ENCODE assay signal across 8 cellular contexts in the genomic region with DNA sequence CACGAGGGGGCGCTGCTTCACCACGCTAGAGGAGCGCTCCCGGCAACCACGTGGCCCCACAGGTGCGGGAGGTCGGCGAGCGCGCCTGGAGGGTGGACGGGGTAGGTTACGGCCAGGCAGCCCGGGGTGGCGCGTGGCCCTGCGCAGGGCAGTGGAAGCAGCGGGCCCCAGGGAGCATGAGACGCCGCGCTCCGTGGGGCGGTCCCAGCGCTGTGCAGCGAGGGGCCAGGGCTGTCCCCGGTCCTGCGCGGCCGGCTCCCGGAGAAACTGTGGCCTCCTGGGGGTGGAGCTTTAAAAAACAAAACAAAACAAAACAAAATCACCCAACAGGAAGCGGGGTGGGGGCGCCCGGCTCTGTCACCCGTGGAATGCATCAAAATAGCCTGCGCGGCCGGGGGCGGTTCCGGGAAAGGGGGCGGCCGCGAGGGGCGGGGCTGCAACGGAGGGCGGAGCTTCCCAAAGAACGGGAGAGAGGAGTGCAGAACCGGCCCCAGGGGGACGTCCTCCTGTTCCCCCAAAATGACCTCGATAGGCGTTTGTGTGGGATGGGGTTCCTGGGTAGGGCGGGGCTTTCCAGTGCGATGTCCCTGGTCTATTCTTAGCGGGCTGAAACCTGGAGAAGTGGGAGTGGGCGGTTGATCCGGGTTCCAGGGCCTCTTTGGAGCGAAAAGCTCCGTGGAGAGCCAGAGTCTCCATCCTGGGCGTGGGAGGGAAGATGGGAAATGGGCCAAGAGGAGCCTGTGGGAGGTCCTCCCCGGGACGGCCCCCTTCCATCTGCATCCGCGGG. TPM values are rescaled to one million over a fixed set of nuclear protein-coding genes. Genes with fewer than 3 reads are reported as not detected.
DNase-seq lines count a peak whose midpoint lies in the region; ATAC-seq and TF ChIP-seq lines count a peak whose summit lies in the region.

No MANE protein-coding gene starts in this region.

- peak overlapping the region; percentile 84 for H3K4me3 ChIP-seq in ACC112 (ENCODE audit: low read depth, low read length)
- H3K4me3 ChIP-seq in kidney epithelial cell (ENCODE audit: low read depth, low read length), result peak overlapping the region; percentile 48

- H3K27ac ChIP-seq in ACC112 (ENCODE audit: low read depth, low read length), result peak overlapping the region; percentile 19; the same call in 1 of the 2 replicates

- no peaks in the 10 kb centered on the region for H3K79me2 ChIP-seq in ACC112 (ENCODE audit: control insufficient read depth, insufficient read depth, low read length, unreplicated experiment)

- TF ChIP-seq CTCF in kidney epithelial cell (IDR thresholded peaks at IDR 0.05; ENCODE audit: insufficient read depth, low read length, poor library complexity, severe bottlenecking), result peak; percentile 89

- H3K36me3 Mint-ChIP-seq in central memory CD8-positive, alpha-beta T cell (ENCODE audit: insufficient read depth), result peaks cover 1% of the 10 kb centered on the region

- peaks cover 14% of the 10 kb centered on the region for H3K4me1 Mint-ChIP-seq in central memory CD8-positive, alpha-beta T cell

- ATAC-seq in GM18858 (IDR thresholded peaks at IDR 0.05; ENCODE audit: unreplicated experiment) (peak; percentile 64), HG03095 (IDR thresholded peaks at IDR 0.05; ENCODE audit: unreplicated experiment) (peak; percentile 70)
- ATAC-seq in central memory CD8-positive, alpha-beta T cell (replicated peaks; ENCODE audit: extremely low read depth, poor library complexity, severe bottlenecking), result peak; percentile 94

- H3K36me3 ChIP-seq in ACC112 (ENCODE audit: insufficient read depth, low read length) (no peaks in the 10 kb centered on the region), kidney epithelial cell (ENCODE audit: control insufficient read depth, insufficient read depth, low read length) (no peaks in the 10 kb centered on the region)

- peak; percentile 91 for DNase-seq in NCI-H2196 (lab: John Stamatoyannopoulos, UW; ENCODE audit: unreplicated experiment)
- DNase-seq in activated CD4-positive, CD25-positive, alpha-beta regulatory T cell treated with anti-CD3 and anti-CD28 coated beads, Interleukin-2, amount 50 U/mL, for 72 hours, result peak; percentile 97
- DNase-seq in central memory CD8-positive, alpha-beta T cell (ENCODE audit: low spot score in 2 of 2), result peak; percentile 87 to 96
- DNase-seq in kidney epithelial cell (ENCODE audit: low read depth), result peak; percentile 18
- DNase-seq in stimulated activated CD4-positive, alpha-beta T cell treated with anti-CD3 and anti-CD28 coated beads, Interleukin-12 subunit alpha, Interleukin-12 subunit beta, amount 100 ng/mL, for 48 hours (ENCODE audit: low read depth in 2 of 3, low spot score in 1 of 3), result peak; percentile 84 to 92 (median 88)

- peak overlapping the region; percentile 82 for H3K4me3 Mint-ChIP-seq in central memory CD8-positive, alpha-beta T cell

- H3K4me1 ChIP-seq in ACC112 (ENCODE audit: control insufficient read depth, insufficient read depth, low read length, unreplicated experiment), result peaks cover 17% of the 10 kb centered on the region

- no peaks in the 10 kb centered on the region for H3K9me3 Mint-ChIP-seq in central memory CD8-positive, alpha-beta T cell

- no peaks in the 10 kb centered on the region for H3K27me3 ChIP-seq in ACC112 (ENCODE audit: insufficient read depth, low read length)
- H3K27me3 ChIP-seq in kidney epithelial cell (ENCODE audit: control insufficient read depth, insufficient read depth, low read length), result no peaks in the 10 kb centered on the region

- peaks cover 10% of the 10 kb centered on the region for H3K27me3 Mint-ChIP-seq in central memory CD8-positive, alpha-beta T cell

- peak overlapping the region; percentile 85 for H3K27ac Mint-ChIP-seq in central memory CD8-positive, alpha-beta T cell (ENCODE audit: low read depth)

- H2AFZ ChIP-seq in ACC112 (ENCODE audit: low read length, unreplicated experiment), result peak overlapping the region; percentile 75

RNA-seq across cellular contexts. Expression of a gene that starts 27.3 kb away (rescaled TPM):
- total RNA-seq in kidney epithelial cell, result 12.6 and 20.0 TPM in 2 replicates

RNA-seq across cellular contexts. Expression of a gene that starts 53.6 kb away (rescaled TPM):
- total RNA-seq in kidney epithelial cell, result 20.0 and 30.4 TPM in 2 replicates

RNA-seq across cellular contexts. Expression of a gene that starts 53.8 kb away (rescaled TPM):
- total RNA-seq in kidney epithelial cell, result 25.8 and 40.2 TPM in 2 replicates

Comparison
In these comparisons a context has a peak if more than half of its experiments do, and no peak if none do; other contexts are left out.
1. Peak in every context shown above with its lines: DNase-seq, ATAC-seq, H3K4me3 ChIP-seq and H3K27ac ChIP-seq.
2. DNase-seq: peak in every context shown above with its lines; median percentile 97 in activated CD4-positive, CD25-positive, alpha-beta regulatory T cell treated with anti-CD3 and anti-CD28 coated beads, Interleukin-2, amount 50 U/mL, for 72 hours; 92 in central memory CD8-positive, alpha-beta T cell; 91 in NCI-H2196; 88 in stimulated activated CD4-positive, alpha-beta T cell treated with anti-CD3 and anti-CD28 coated beads, Interleukin-12 subunit alpha, Interleukin-12 subunit beta, amount 100 ng/mL, for 48 hours; 18 in kidney epithelial cell.